In the genomic region with DNA sequence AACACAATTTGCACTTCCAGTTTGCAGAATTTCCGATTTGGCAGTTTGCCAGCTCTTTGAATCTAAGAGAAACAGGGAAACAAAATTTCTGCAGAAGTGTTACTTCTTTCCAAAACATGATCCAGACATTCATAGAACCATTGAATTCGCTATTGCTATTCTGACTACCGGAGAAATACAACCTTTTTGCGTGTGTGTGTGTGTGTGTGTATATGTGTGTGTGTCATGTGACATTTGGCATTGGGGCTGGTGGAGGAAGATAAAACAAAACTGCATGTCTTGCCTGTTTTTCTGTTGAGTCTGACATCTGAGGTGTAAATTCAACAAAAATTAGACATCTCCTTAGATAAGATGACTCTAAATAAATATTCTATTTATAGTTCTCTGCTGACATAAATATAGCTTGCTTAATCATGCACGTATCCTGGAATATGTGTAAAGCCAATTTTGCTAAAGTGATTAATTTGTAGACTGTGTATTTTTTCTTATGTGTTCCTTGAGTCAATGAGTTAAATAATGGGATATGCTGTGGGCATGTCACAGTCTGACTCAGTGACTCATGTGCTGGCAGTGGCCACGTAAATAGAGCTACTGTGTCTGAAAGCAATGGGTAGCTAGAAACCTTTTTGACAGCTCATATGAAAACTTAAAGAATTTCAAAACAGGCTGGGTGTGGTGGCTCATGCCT, we compare ENCODE assay signal across 8 cellular contexts.
DNase-seq lines count a peak whose midpoint lies in the region; ATAC-seq and TF ChIP-seq lines count a peak whose summit lies in the region.

No MANE protein-coding gene starts in this region.

- H3K36me3 ChIP-seq in kidney epithelial cell (ENCODE audit: control insufficient read depth, insufficient read depth, low read length) (no peaks in the 10 kb centered on the region), WERI-Rb-1 (no peaks in the 10 kb centered on the region)

- no peaks in the 10 kb centered on the region for H3K9me3 ChIP-seq in WERI-Rb-1 (ENCODE audit: severe bottlenecking)

- H3K4me1 Mint-ChIP-seq in activated CD8-positive, alpha-beta T cell treated with anti-CD3 and anti-CD28 coated beads for 36 hours (ENCODE audit: low read depth) = peaks cover 24% of the 10 kb centered on the region

- POLR2A ChIA-PET in activated CD8-positive, alpha-beta T cell treated with anti-CD3 and anti-CD28 coated beads for 36 hours (lab: Charles Lee) = interaction anchor here (1.0 kb wide), 1 partner anchor 18 kb away, joined by 5 read pairs; no protein-coding TSS in a partner anchor

- intact Hi-C loops in activated CD8-positive, alpha-beta T cell treated with anti-CD3 and anti-CD28 coated beads for 36 hours (cut with micrococcal nuclease) = no loop called here

- H3K4me3 ChIP-seq in HL-60 (replicated peaks; ENCODE audit: insufficient read depth, low read length) (no peak overlapping the region), kidney epithelial cell (ENCODE audit: low read depth, low read length) (no peak overlapping the region), WERI-Rb-1 (ENCODE audit: low read depth, low read length) (no peak overlapping the region), coronary artery (no peak overlapping the region)

- H3K9me3 Mint-ChIP-seq in activated CD8-positive, alpha-beta T cell treated with anti-CD3 and anti-CD28 coated beads for 36 hours = no peaks in the 10 kb centered on the region

- TF ChIP-seq CTCF in HL-60 (IDR thresholded peaks at IDR 0.05; ENCODE audit: insufficient read depth, low read length) (no peak), kidney epithelial cell (IDR thresholded peaks at IDR 0.05; ENCODE audit: insufficient read depth, low read length, poor library complexity, severe bottlenecking) (no peak), WERI-Rb-1 (IDR thresholded peaks at IDR 0.05; ENCODE audit: low read depth, low read length) (no peak), coronary artery (IDR thresholded peaks at IDR 0.05) (no peak)
- TF ChIP-seq CTCF in activated CD8-positive, alpha-beta T cell treated with anti-CD3 and anti-CD28 coated beads for 36 hours (IDR thresholded peaks at IDR 0.05) = no peak

- no peaks in the 10 kb centered on the region for H3K27me3 ChIP-seq in HL-60 (ENCODE audit: insufficient read depth, poor library complexity, severe bottlenecking)
- no peaks in the 10 kb centered on the region for H3K27me3 ChIP-seq in kidney epithelial cell (ENCODE audit: control insufficient read depth, insufficient read depth, low read length)
- H3K27me3 ChIP-seq in WERI-Rb-1 (ENCODE audit: insufficient read depth, low read depth, severe bottlenecking) = no peaks in the 10 kb centered on the region

- peak; percentile 65 for DNase-seq in AG20443 (ENCODE audit: low spot score)
- DNase-seq in HL-60 (ENCODE audit: low read depth in 1 of 2, low spot score in 1 of 2) = peak in 1 of 2 experiments; percentile 50
- peak; percentile 46 for DNase-seq in activated CD8-positive, alpha-beta T cell treated with anti-CD3 and anti-CD28 coated beads for 36 hours
- DNase-seq in kidney epithelial cell (ENCODE audit: low read depth) = peak; percentile 84
- no peak for DNase-seq in middle frontal gyrus (ENCODE audit: extremely low spot score, low spot score)
- DNase-seq in WERI-Rb-1 = no peak
- DNase-seq in coronary artery (ENCODE audit: low spot score) = no peak

- CTCF ChIA-PET in activated CD8-positive, alpha-beta T cell treated with anti-CD3 and anti-CD28 coated beads for 36 hours (lab: Charles Lee) = interaction anchor here (1.5 kb wide), 1 partner anchor 11 kb away, joined by 5 read pairs; no protein-coding TSS in a partner anchor

- H3K27me3 Mint-ChIP-seq in activated CD8-positive, alpha-beta T cell treated with anti-CD3 and anti-CD28 coated beads for 36 hours = no peaks in the 10 kb centered on the region

- peak overlapping the region; percentile 2 for H3K4me3 Mint-ChIP-seq in activated CD8-positive, alpha-beta T cell treated with anti-CD3 and anti-CD28 coated beads for 36 hours

- H3K27ac ChIP-seq in HL-60 (replicated peaks) (peak overlapping the region; percentile 3; the same call in 1 of the 2 replicates), WERI-Rb-1 (no peak overlapping the region), coronary artery (no peak overlapping the region)

- ATAC-seq in GM18907 (IDR thresholded peaks at IDR 0.05; ENCODE audit: unreplicated experiment) = peak; percentile 66
- peak; percentile 88 for ATAC-seq in activated CD8-positive, alpha-beta T cell treated with anti-CD3 and anti-CD28 coated beads for 36 hours

- no peak overlapping the region for H3K27ac Mint-ChIP-seq in activated CD8-positive, alpha-beta T cell treated with anti-CD3 and anti-CD28 coated beads for 36 hours

- no peaks in the 10 kb centered on the region for H3K36me3 Mint-ChIP-seq in activated CD8-positive, alpha-beta T cell treated with anti-CD3 and anti-CD28 coated beads for 36 hours (ENCODE audit: low read depth)

Comparison
In these comparisons a context has a peak if more than half of its experiments do, and no peak if none do; other contexts are left out.
1. DNase-seq: peak in AG20443 (single experiment), activated CD8-positive, alpha-beta T cell treated with anti-CD3 and anti-CD28 coated beads for 36 hours (single experiment) and kidney epithelial cell (single experiment); none in middle frontal gyrus (single experiment), WERI-Rb-1 (single experiment) and coronary artery (single experiment).